ENCODE assay signal across 1 cellular context in genomic region chr7:2063562-2064360, GRCh38.
TF ChIP-seq lines count a peak whose summit lies in the region.

No MANE protein-coding gene starts in this region.

TF ChIP-seq in GM23338, 12 proteins besides CTCF, POLR2A, EP300 and RAD21 (continued from another document):
- TF ChIP-seq EZH2phosphoT487 (IDR thresholded peaks at IDR 0.05; ENCODE audit: unreplicated experiment) = no peak
- no peak for TF ChIP-seq JUNB (IDR thresholded peaks at IDR 0.05; ENCODE audit: unreplicated experiment)
- TF ChIP-seq CREB1 (CRISPR knock-in tag; IDR thresholded peaks at IDR 0.05; ENCODE audit: low read depth) = no peak
- no peak for TF ChIP-seq ZNF114 (CRISPR knock-in tag; IDR thresholded peaks at IDR 0.05)
- TF ChIP-seq, protein P1, sequence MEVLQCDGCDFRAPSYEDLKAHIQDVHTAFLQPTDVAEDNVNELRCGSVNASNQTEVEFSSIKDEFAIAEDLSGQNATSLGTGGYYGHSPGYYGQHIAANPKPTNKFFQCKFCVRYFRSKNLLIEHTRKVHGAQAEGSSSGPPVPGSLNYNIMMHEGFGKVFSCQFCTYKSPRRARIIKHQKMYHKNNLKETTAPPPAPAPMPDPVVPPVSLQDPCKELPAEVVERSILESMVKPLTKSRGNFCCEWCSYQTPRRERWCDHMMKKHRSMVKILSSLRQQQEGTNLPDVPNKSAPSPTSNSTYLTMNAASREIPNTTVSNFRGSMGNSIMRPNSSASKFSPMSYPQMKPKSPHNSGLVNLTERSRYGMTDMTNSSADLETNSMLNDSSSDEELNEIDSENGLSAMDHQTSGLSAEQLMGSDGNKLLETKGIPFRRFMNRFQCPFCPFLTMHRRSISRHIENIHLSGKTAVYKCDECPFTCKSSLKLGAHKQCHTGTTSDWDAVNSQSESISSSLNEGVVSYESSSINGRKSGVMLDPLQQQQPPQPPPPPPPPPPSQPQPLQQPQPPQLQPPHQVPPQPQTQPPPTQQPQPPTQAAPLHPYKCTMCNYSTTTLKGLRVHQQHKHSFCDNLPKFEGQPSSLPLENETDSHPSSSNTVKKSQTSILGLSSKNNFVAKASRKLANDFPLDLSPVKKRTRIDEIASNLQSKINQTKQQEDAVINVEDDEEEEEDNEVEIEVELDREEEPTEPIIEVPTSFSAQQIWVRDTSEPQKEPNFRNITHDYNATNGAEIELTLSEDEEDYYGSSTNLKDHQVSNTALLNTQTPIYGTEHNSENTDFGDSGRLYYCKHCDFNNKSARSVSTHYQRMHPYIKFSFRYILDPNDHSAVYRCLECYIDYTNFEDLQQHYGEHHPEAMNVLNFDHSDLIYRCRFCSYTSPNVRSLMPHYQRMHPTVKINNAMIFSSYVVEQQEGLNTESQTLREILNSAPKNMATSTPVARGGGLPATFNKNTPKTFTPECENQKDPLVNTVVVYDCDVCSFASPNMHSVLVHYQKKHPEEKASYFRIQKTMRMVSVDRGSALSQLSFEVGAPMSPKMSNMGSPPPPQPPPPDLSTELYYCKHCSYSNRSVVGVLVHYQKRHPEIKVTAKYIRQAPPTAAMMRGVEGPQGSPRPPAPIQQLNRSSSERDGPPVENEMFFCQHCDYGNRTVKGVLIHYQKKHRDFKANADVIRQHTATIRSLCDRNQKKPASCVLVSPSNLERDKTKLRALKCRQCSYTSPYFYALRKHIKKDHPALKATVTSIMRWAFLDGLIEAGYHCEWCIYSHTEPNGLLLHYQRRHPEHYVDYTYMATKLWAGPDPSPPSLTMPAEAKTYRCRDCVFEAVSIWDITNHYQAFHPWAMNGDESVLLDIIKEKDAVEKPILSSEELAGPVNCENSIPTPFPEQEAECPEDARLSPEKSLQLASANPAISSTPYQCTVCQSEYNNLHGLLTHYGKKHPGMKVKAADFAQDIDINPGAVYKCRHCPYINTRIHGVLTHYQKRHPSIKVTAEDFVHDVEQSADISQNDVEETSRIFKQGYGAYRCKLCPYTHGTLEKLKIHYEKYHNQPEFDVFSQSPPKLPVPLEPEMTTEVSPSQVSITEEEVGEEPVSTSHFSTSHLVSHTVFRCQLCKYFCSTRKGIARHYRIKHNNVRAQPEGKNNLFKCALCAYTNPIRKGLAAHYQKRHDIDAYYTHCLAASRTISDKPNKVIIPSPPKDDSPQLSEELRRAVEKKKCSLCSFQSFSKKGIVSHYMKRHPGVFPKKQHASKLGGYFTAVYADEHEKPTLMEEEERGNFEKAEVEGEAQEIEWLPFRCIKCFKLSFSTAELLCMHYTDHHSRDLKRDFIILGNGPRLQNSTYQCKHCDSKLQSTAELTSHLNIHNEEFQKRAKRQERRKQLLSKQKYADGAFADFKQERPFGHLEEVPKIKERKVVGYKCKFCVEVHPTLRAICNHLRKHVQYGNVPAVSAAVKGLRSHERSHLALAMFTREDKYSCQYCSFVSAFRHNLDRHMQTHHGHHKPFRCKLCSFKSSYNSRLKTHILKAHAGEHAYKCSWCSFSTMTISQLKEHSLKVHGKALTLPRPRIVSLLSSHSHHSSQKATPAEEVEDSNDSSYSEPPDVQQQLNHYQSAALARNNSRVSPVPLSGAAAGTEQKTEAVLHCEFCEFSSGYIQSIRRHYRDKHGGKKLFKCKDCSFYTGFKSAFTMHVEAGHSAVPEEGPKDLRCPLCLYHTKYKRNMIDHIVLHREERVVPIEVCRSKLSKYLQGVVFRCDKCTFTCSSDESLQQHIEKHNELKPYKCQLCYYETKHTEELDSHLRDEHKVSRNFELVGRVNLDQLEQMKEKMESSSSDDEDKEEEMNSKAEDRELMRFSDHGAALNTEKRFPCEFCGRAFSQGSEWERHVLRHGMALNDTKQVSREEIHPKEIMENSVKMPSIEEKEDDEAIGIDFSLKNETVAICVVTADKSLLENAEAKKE (CRISPR knock-in tag; IDR thresholded peaks at IDR 0.05) = no peak
- no peak for TF ChIP-seq ZNF331 (CRISPR knock-in tag; IDR thresholded peaks at IDR 0.05; ENCODE audit: low read depth)
- TF ChIP-seq EZH2 (IDR thresholded peaks at IDR 0.05; ENCODE audit: low read depth, unreplicated experiment) = no peak
